ENCODE assay signal across 14 cellular contexts in genomic region chr2:226891780-226892590, GRCh38. TPM values are rescaled to one million over a fixed set of nuclear protein-coding genes. Genes with fewer than 3 reads are reported as not detected.
DNase-seq lines count a peak whose midpoint lies in the region; ATAC-seq and TF ChIP-seq lines count a peak whose summit lies in the region.
"Had no signal": no experiment of that assay in that cellular context is flagged by ENCODE, and none has a peak within 500 bp of the region (broad histone marks: within the 10 kb centered on the region; RNA-seq: fewer than 3 reads in every experiment).

No MANE protein-coding gene starts in this region.

- H2AFZ ChIP-seq in IMR-90 (replicated peaks; ENCODE audit: low read length, poor library complexity): peak overlapping the region; percentile 73

- no peaks in the 10 kb centered on the region for H3K27me3 Mint-ChIP-seq in natural killer cell (ENCODE audit: low read depth in 2 of 2)

- intact Hi-C loops in IMR-90 (cut with micrococcal nuclease): loop anchor here (5.0 kb wide), 1 partner anchor 55 kb away; the partner anchor contains the start of gene RHBDD1
- intact Hi-C loops in natural killer cell (cut with micrococcal nuclease): no loop called here

- H3K9me3 ChIP-seq in IMR-90 (ENCODE audit: control insufficient read depth, insufficient read depth, low read length): no peaks in the 10 kb centered on the region
- H3K9me3 ChIP-seq: BLaER1 treated with 17β-estradiol and CSF1 and Interleukin-3, amounts not matched to agents 10 nM and 100 nM; esophagus squamous epithelium; neutrophil had no signal

- H3K4me1 ChIP-seq in IMR-90 (ENCODE audit: control insufficient read depth, insufficient read depth, low read length): peaks cover 9% of the 10 kb centered on the region
- H3K4me1 ChIP-seq: BLaER1 treated with 17β-estradiol and CSF1 and Interleukin-3, amounts not matched to agents 10 nM and 100 nM had no signal

- CTCF ChIA-PET in IMR-90 (lab: Yijun Ruan, JAX): interaction anchor here (0.8 kb wide), 1 partner anchor 12 kb away, joined by 3 read pairs; no protein-coding TSS in a partner anchor

- no peak overlapping the region for H2AK9ac ChIP-seq in IMR-90 (replicated peaks; ENCODE audit: low read depth, low read length, poor library complexity)

- H3K4me1 Mint-ChIP-seq in natural killer cell: no peaks in the 10 kb centered on the region

- H3K9me1 ChIP-seq in IMR-90 (ENCODE audit: insufficient read depth, low read length): peaks cover 8% of the 10 kb centered on the region

- H3K56ac ChIP-seq in IMR-90 (ENCODE audit: extremely low read depth, insufficient read depth, low read length): peak overlapping the region; percentile 36

- peak overlapping the region; percentile 49 for H3K14ac ChIP-seq in IMR-90 (replicated peaks; ENCODE audit: low read depth, low read length)

- POLR2A ChIA-PET in IMR-90 (lab: Charles Lee; ENCODE audit: unreplicated experiment): no interaction called here

- peak overlapping the region; percentile 81 for H2BK5ac ChIP-seq in IMR-90 (ENCODE audit: low read depth, low read length, poor library complexity, severe bottlenecking)

- peak overlapping the region; percentile 39; the same call in 1 of the 2 replicates for H3K4me2 ChIP-seq in IMR-90 (ENCODE audit: low read depth, low read length)
- H3K4me2 ChIP-seq: BLaER1 treated with 17β-estradiol and CSF1 and Interleukin-3, amounts not matched to agents 10 nM and 100 nM had no signal

- no peaks in the 10 kb centered on the region; the same call in 1 of the 2 replicates for H3K36me3 ChIP-seq in IMR-90 (ENCODE audit: control insufficient read depth, insufficient read depth, low read length)
- H3K36me3 ChIP-seq: neutrophil had no signal

- peak; percentile 83 for DNase-seq in AG08395 (ENCODE audit: low spot score)
- peak; percentile 92 for DNase-seq in IMR-90
- peak; percentile 71 to 87 for DNase-seq in cardiac fibroblast (ENCODE audit: low read depth in 2 of 2)
- peak; percentile 26 for DNase-seq in kidney tubule cell (ENCODE audit: low spot score)
- DNase-seq in natural killer cell: no peak
- no peak for DNase-seq in NCI-H526 (lab: John Stamatoyannopoulos, UW)
- DNase-seq in NCI-H2196 treated with DMSO at 0.1 percent for 48 hours (lab: John Stamatoyannopoulos, UW; ENCODE audit: unreplicated experiment): no peak
- no peak for DNase-seq in dermis blood vessel endothelial cell
- DNase-seq: activated effector memory CD4-positive, alpha-beta T cell treated with Interleukin-2 at 50 U/mL for 16 hours; esophagus squamous epithelium; GDM1; Karpas-422 had no signal

- H2AK5ac ChIP-seq in IMR-90 (ENCODE audit: low read depth, low read length): peak overlapping the region; percentile 35; the same call in 1 of the 2 replicates

- peak overlapping the region; percentile 65 for H4K91ac ChIP-seq in IMR-90 (ENCODE audit: insufficient read depth, low read depth, low read length)

- H3K79me1 ChIP-seq in IMR-90 (ENCODE audit: low read depth in 1 of 2, low read length in 2 of 2): peaks cover 23 to 24% of the 10 kb centered on the region in 2 experiments

- peak overlapping the region; percentile 10 for H4K5ac ChIP-seq in IMR-90 (ENCODE audit: low read depth, low read length)

- TF ChIP-seq CTCF in IMR-90 (conservative IDR thresholded peaks at IDR 0.05; ENCODE audit: low read depth, low read length) (no peak), cardiac fibroblast (IDR thresholded peaks at IDR 0.05; ENCODE audit: low read depth, low read length) (no peak), natural killer cell (IDR thresholded peaks at IDR 0.05) (no peak)

- BruUV-seq in IMR-90 (replicated peaks; lab: Mats Ljungman, UMichigan): no TSS peak

- no peak overlapping the region for H3K4me3 Mint-ChIP-seq in natural killer cell

- no peak overlapping the region for H3K9ac ChIP-seq in IMR-90 (ENCODE audit: low read depth, low read length)
- H3K9ac ChIP-seq: BLaER1 treated with 17β-estradiol and CSF1 and Interleukin-3, amounts not matched to agents 10 nM and 100 nM had no signal

- peak overlapping the region; percentile 73 for H2BK120ac ChIP-seq in IMR-90 (ENCODE audit: low read depth, low read length)

- peak overlapping the region; percentile 60; the same call in 2 of the 3 replicates for H2BK15ac ChIP-seq in IMR-90 (ENCODE audit: low read depth, low read length)

- no peak overlapping the region for H3K27ac Mint-ChIP-seq in natural killer cell

- dilution Hi-C loops in IMR-90 (cut with HindIII; ENCODE audit: low sequenced_read_pairs, unreplicated experiment): no loop called here

- H3K4me3 ChIP-seq in IMR-90 (ENCODE audit: insufficient read depth, low read depth, low read length) (no peak overlapping the region), cardiac fibroblast (replicated peaks in 1 of 2; ENCODE audit: low read depth in 2 of 2, low read length in 2 of 2) (no peak overlapping the region)
- H3K4me3 ChIP-seq: BLaER1 treated with 17β-estradiol and CSF1 and Interleukin-3, amounts not matched to agents 10 nM and 100 nM; esophagus squamous epithelium had no signal

- peak overlapping the region in 1 of 2 experiments; percentile 59; a peak in 3 of 4 replicates for H4K8ac ChIP-seq in IMR-90 (ENCODE audit: low read depth in 2 of 2, low read length in 2 of 2)

- H3K27me3 ChIP-seq in IMR-90 (ENCODE audit: control insufficient read depth, insufficient read depth, low read length): no peaks in the 10 kb centered on the region
- H3K27me3 ChIP-seq: BLaER1 treated with 17β-estradiol and CSF1 and Interleukin-3, amounts not matched to agents 10 nM and 100 nM; esophagus squamous epithelium; neutrophil had no signal

- peak overlapping the region; percentile 85 for H3K18ac ChIP-seq in IMR-90 (ENCODE audit: low read depth, low read length)

- TF ChIP-seq POLR2A in IMR-90 (IDR thresholded peaks at IDR 0.05; ENCODE audit: low read depth, low read length): no peak

- peak; percentile 90 for ATAC-seq in IMR-90 (ENCODE audit: low read depth)
- no peak for ATAC-seq in natural killer cell

- in situ Hi-C loops in IMR-90 (cut with MboI; ENCODE audit: low sequenced_read_pairs): no loop called here

- no peaks in the 10 kb centered on the region for H3K36me3 Mint-ChIP-seq in natural killer cell

- H4K20me1 ChIP-seq in IMR-90 (ENCODE audit: insufficient read depth, low read length): no peaks in the 10 kb centered on the region
- H4K20me1 ChIP-seq: BLaER1 treated with 17β-estradiol and CSF1 and Interleukin-3, amounts not matched to agents 10 nM and 100 nM had no signal

- TF ChIP-seq RAD21 in IMR-90 (IDR thresholded peaks at IDR 0.05; ENCODE audit: low read length): no peak

- no peaks in the 10 kb centered on the region for H3K9me3 Mint-ChIP-seq in natural killer cell

- peak overlapping the region; percentile 77 for H3K4ac ChIP-seq in IMR-90 (ENCODE audit: low read depth, low read length)

- no CpG with 5 or more reads among the region's 2 CpGs for WGBS in IMR-90 (ENCODE audit: extremely low coverage in 2 of 2, insufficient read length in 1 of 2), 2 experiments

- H3K23ac ChIP-seq in IMR-90 (ENCODE audit: low read depth, low read length): peak overlapping the region; percentile 13; the same call in 1 of the 2 replicates

- peak overlapping the region; percentile 75 for H3K27ac ChIP-seq in IMR-90 (ENCODE audit: insufficient read depth, low read length)
- H3K27ac ChIP-seq: BLaER1 treated with 17β-estradiol and CSF1 and Interleukin-3, amounts not matched to agents 10 nM and 100 nM; esophagus squamous epithelium; neutrophil had no signal

- H2BK20ac ChIP-seq in IMR-90 (ENCODE audit: low read depth, low read length): peak overlapping the region; percentile 78

TF ChIP-seq in IMR-90, 13 proteins besides CTCF, POLR2A, EP300 and RAD21:
- 0 out of 2 replicates have a peak, but pooled peaks have one; percentile 30 for TF ChIP-seq BHLHE40 (IDR thresholded peaks at IDR 0.05; ENCODE audit: low read depth, low read length)
- no peak for TF ChIP-seq MAZ (IDR thresholded peaks at IDR 0.05; ENCODE audit: borderline replicate concordance, low read depth, low read length)
- no peak for TF ChIP-seq CHD1 (IDR thresholded peaks at IDR 0.05; ENCODE audit: low read depth, low read length)
- no peak for TF ChIP-seq RFX5 (IDR thresholded peaks at IDR 0.05; ENCODE audit: low read depth, low read length)
- TF ChIP-seq MAFK (IDR thresholded peaks at IDR 0.05; ENCODE audit: low read depth, low read length): no peak; the same call in 1 of the 2 replicates
- TF ChIP-seq MXI1 (IDR thresholded peaks at IDR 0.05; ENCODE audit: borderline replicate concordance, low read depth, low read length): no peak
- TF ChIP-seq USF2 (IDR thresholded peaks at IDR 0.05; ENCODE audit: low read depth, low read length): peak; percentile 19; the same call in 1 of the 2 replicates
- TF ChIP-seq ELK1 (IDR thresholded peaks at IDR 0.05; ENCODE audit: borderline replicate concordance, low read depth, low read length): no peak
- peak; percentile 71; the same call in 1 of the 2 replicates for TF ChIP-seq FOS (IDR thresholded peaks at IDR 0.05; ENCODE audit: low read depth, low read length)
- TF ChIP-seq NFE2L2 (IDR thresholded peaks at IDR 0.05; ENCODE audit: low read depth, low read length): no peak
- TF ChIP-seq CEBPB (IDR thresholded peaks at IDR 0.05; ENCODE audit: low read depth, low read length): peak; percentile 58

RNA-seq across cellular contexts. Expression of gene RHBDD1, which starts 56.1 kb away (rescaled TPM):
- total RNA-seq in IMR-90 (2012; rRNA removed) (11.9 and 14.0 TPM in 2 replicates), natural killer cell (10 to 100 TPM; 33.7 to 49.7 (median 47.7) TPM), dermis blood vessel endothelial cell (14.3 and 16.0 TPM in 2 replicates)
- polyA plus RNA-seq in IMR-90 (2012; rRNA removed): 9.3 and 9.7 TPM in 2 replicates
- 4.0 and 4.1 TPM in 2 replicates for polyA plus RNA-seq in IMR-90 (2012; cell fraction: cytosol; rRNA removed)
- 3.8 and 8.8 TPM in 2 replicates for polyA plus RNA-seq in IMR-90 (2012; cell fraction: nucleus; rRNA removed; ENCODE audit: low replicate concordance)

Comparison
In these comparisons a context has a peak if more than half of its experiments do, and no peak if none do; other contexts are left out.
1. DNase-seq: peak in AG08395 (single experiment), IMR-90 (single experiment), cardiac fibroblast (2 of 2) and kidney tubule cell (single experiment); none in natural killer cell (single experiment), NCI-H526 (0 of 2), NCI-H2196 treated with DMSO at 0.1 percent for 48 hours (single experiment) and dermis blood vessel endothelial cell (single experiment).